Comparison of ENCODE assay signal across 8 cellular contexts in genomic region chr4:181569553-181569952, GRCh38.
DNase-seq lines count a peak whose midpoint lies in the region; ATAC-seq, FAIRE-seq and TF ChIP-seq lines count a peak whose summit lies in the region.

No MANE protein-coding gene starts in this region.

- H3K9me2 ChIP-seq in PC-9 (ENCODE audit: insufficient read depth), result no peaks in the 10 kb centered on the region

- BruUV-seq in PC-9 (replicated peaks; lab: Mats Ljungman, UMichigan), result no TSS peak

- H3K4me3 Mint-ChIP-seq in activated T-cell treated with anti-CD3 and anti-CD28 coated beads, Interleukin-2, amount 50 U/mL, for 4 hours, result no peak overlapping the region
- no peak overlapping the region for H3K4me3 Mint-ChIP-seq in CD4-positive, alpha-beta T cell

- no peaks in the 10 kb centered on the region for H3K36me3 ChIP-seq in PC-9 (ENCODE audit: low read depth)
- no peaks in the 10 kb centered on the region for H3K36me3 ChIP-seq in transverse colon

- H4K20me1 ChIP-seq in PC-9 (ENCODE audit: insufficient read depth), result no peaks in the 10 kb centered on the region

- H3K79me2 ChIP-seq in PC-9 (ENCODE audit: low read depth), result no peaks in the 10 kb centered on the region

- H3K4me2 ChIP-seq in PC-9, result no peak overlapping the region

- intact Hi-C loops in PC-9 (cut with micrococcal nuclease; ENCODE audit: unreplicated experiment), result no loop called here
- intact Hi-C loops in transverse colon (cut with DNase I; ENCODE audit: low total_unique reads), result no loop called here
- intact Hi-C loops in CD4-positive, alpha-beta T cell (cut with DNase I, micrococcal nuclease), result no loop called here

- in situ Hi-C loops in transverse colon (cut with MboI; ENCODE audit: low pct_ligation_motif_present in 1 of 4, low pct_unique_long_range_greater_than_20kb in 1 of 4, low sequenced_read_pairs in 3 of 4), result no loop called here

- 44 to 64% methylated on average over 2 of the region's 2 CpGs for WGBS in transverse colon (ENCODE audit: low coverage in 1 of 2), 2 donors

- no peak overlapping the region for H3K27ac Mint-ChIP-seq in CD4-positive, alpha-beta T cell

- no peaks in the 10 kb centered on the region for H3K36me3 Mint-ChIP-seq in activated T-cell treated with anti-CD3 and anti-CD28 coated beads, Interleukin-2, amount 50 U/mL, for 4 hours (ENCODE audit: insufficient read depth)
- H3K36me3 Mint-ChIP-seq in CD4-positive, alpha-beta T cell (ENCODE audit: low read depth), result no peaks in the 10 kb centered on the region

- peak; percentile 26 for DNase-seq in GM12891 (ENCODE audit: insufficient read length, low spot score)
- DNase-seq in PC-9, result no peak
- DNase-seq in foreskin keratinocyte, result peak; percentile 29 to 58
- no peak for DNase-seq in transverse colon
- no peak for DNase-seq in activated T-cell treated with anti-CD3 and anti-CD28 coated beads, Interleukin-2, amount 50 U/mL, for 4 hours
- DNase-seq in CD4-positive, alpha-beta T cell, result no peak

- H3K4me3 ChIP-seq in PC-9, result no peak overlapping the region
- H3K4me3 ChIP-seq in transverse colon, result no peak overlapping the region

- H3K9me3 ChIP-seq in PC-9 (ENCODE audit: insufficient read depth, low read depth), result no peaks in the 10 kb centered on the region
- no peaks in the 10 kb centered on the region for H3K9me3 ChIP-seq in transverse colon
- H3K9me3 ChIP-seq in CD4-positive, alpha-beta T cell (ENCODE audit: control insufficient read depth, low read length), result no peaks in the 10 kb centered on the region

- POLR2A ChIA-PET in PC-9 (lab: Charles Lee; ENCODE audit: unreplicated experiment), result no interaction called here
- POLR2A ChIA-PET in CD4-positive, alpha-beta T cell (lab: Charles Lee), result no interaction called here

- H3K4me1 ChIP-seq in PC-9 (replicated peaks; ENCODE audit: insufficient read depth) (no peaks in the 10 kb centered on the region), foreskin keratinocyte (no peaks in the 10 kb centered on the region), transverse colon (no peaks in the 10 kb centered on the region)

- CTCF ChIA-PET in PC-9 (lab: Charles Lee), result no interaction called here
- CTCF ChIA-PET in CD4-positive, alpha-beta T cell (lab: Charles Lee), result no interaction called here

- TF ChIP-seq POLR2A in GM12891 (IDR thresholded peaks at IDR 0.05; ENCODE audit: low read depth, low read length) (no peak), transverse colon (IDR thresholded peaks at IDR 0.05) (no peak)

- no peaks in the 10 kb centered on the region for H3K4me1 Mint-ChIP-seq in activated T-cell treated with anti-CD3 and anti-CD28 coated beads, Interleukin-2, amount 50 U/mL, for 4 hours (ENCODE audit: low read depth)
- no peaks in the 10 kb centered on the region for H3K4me1 Mint-ChIP-seq in CD4-positive, alpha-beta T cell (ENCODE audit: low read depth)

- no peak for TF ChIP-seq EP300 in transverse colon (IDR thresholded peaks at IDR 0.05; ENCODE audit: low read depth)

- no peak for FAIRE-seq in GM12891 (lab: Jason Lieb, UNC)

- peak; percentile 32; the same call in 1 of the 2 replicates for TF ChIP-seq CTCF in PC-9 (conservative IDR thresholded peaks at IDR 0.05)
- peak; percentile 80 for TF ChIP-seq CTCF in foreskin keratinocyte (conservative IDR thresholded peaks at IDR 0.05)
- peak in 4 of 5 experiments; percentile 15 to 42 (median 28) for TF ChIP-seq CTCF in transverse colon (IDR thresholded peaks at IDR 0.05)
- no peak for TF ChIP-seq CTCF in CD4-positive, alpha-beta T cell (IDR thresholded peaks at IDR 0.05)

- no peaks in the 10 kb centered on the region for H3F3A ChIP-seq in PC-9 (ENCODE audit: insufficient read depth, low read depth)

- no peak overlapping the region for H2AFZ ChIP-seq in PC-9

- no peak overlapping the region for H3K27ac ChIP-seq in PC-9
- H3K27ac ChIP-seq in foreskin keratinocyte, result no peak overlapping the region
- H3K27ac ChIP-seq in transverse colon, result no peak overlapping the region
- no peak overlapping the region for H3K27ac ChIP-seq in CD4-positive, alpha-beta T cell (ENCODE audit: low read depth, low read length)

- ATAC-seq in HG02884 (IDR thresholded peaks at IDR 0.05; ENCODE audit: unreplicated experiment) (peak; percentile 86), foreskin keratinocyte (peak; percentile 88), HG03342 (IDR thresholded peaks at IDR 0.05; ENCODE audit: unreplicated experiment) (no peak)
- ATAC-seq in activated T-cell treated with anti-CD3 and anti-CD28 coated beads, Interleukin-2, amount 50 U/mL, for 4 hours, result no peak
- ATAC-seq in CD4-positive, alpha-beta T cell (ENCODE audit: poor library complexity), result no peak

- peaks cover 2% of the 10 kb centered on the region for H3K9me3 Mint-ChIP-seq in activated T-cell treated with anti-CD3 and anti-CD28 coated beads, Interleukin-2, amount 50 U/mL, for 4 hours
- H3K9me3 Mint-ChIP-seq in CD4-positive, alpha-beta T cell, result peaks cover 2% of the 10 kb centered on the region

- H3K27me3 Mint-ChIP-seq in activated T-cell treated with anti-CD3 and anti-CD28 coated beads, Interleukin-2, amount 50 U/mL, for 4 hours (ENCODE audit: low read depth), result no peaks in the 10 kb centered on the region
- H3K27me3 Mint-ChIP-seq in CD4-positive, alpha-beta T cell, result no peaks in the 10 kb centered on the region

- H3K27me3 ChIP-seq in PC-9 (ENCODE audit: insufficient read depth, low read depth), result no peaks in the 10 kb centered on the region
- no peaks in the 10 kb centered on the region for H3K27me3 ChIP-seq in foreskin keratinocyte
- H3K27me3 ChIP-seq in transverse colon, result no peaks in the 10 kb centered on the region
- no peaks in the 10 kb centered on the region for H3K27me3 ChIP-seq in CD4-positive, alpha-beta T cell (ENCODE audit: control insufficient read depth, insufficient read depth, low read length)

TF ChIP-seq in GM12891, 5 proteins besides CTCF, POLR2A, EP300 and RAD21:
- TF ChIP-seq TAF1 (IDR thresholded peaks at IDR 0.05; ENCODE audit: low read depth, low read length), result no peak
- no peak for TF ChIP-seq POLR2AphosphoS5 (IDR thresholded peaks at IDR 0.05; ENCODE audit: low read depth, low read length)
- no peak for TF ChIP-seq SPI1 (IDR thresholded peaks at IDR 0.05; ENCODE audit: low read depth, low read length)
- no peak for TF ChIP-seq POU2F2 (IDR thresholded peaks at IDR 0.05; ENCODE audit: low read depth, low read length)
- TF ChIP-seq PAX5 (IDR thresholded peaks at IDR 0.05; ENCODE audit: insufficient read depth, low read length, severe bottlenecking), result no peak

Comparison
In these comparisons a context has a peak if more than half of its experiments do, and no peak if none do; other contexts are left out.
1. DNase-seq: peak in GM12891 (single experiment) and foreskin keratinocyte (2 of 2); none in PC-9 (0 of 2), transverse colon (single experiment), activated T-cell treated with anti-CD3 and anti-CD28 coated beads, Interleukin-2, amount 50 U/mL, for 4 hours (single experiment) and CD4-positive, alpha-beta T cell (0 of 10).
2. ATAC-seq: peak in HG02884 (single experiment) and foreskin keratinocyte (single experiment); none in activated T-cell treated with anti-CD3 and anti-CD28 coated beads, Interleukin-2, amount 50 U/mL, for 4 hours (0 of 2), HG03342 (single experiment) and CD4-positive, alpha-beta T cell (single experiment).